In the genomic region with DNA sequence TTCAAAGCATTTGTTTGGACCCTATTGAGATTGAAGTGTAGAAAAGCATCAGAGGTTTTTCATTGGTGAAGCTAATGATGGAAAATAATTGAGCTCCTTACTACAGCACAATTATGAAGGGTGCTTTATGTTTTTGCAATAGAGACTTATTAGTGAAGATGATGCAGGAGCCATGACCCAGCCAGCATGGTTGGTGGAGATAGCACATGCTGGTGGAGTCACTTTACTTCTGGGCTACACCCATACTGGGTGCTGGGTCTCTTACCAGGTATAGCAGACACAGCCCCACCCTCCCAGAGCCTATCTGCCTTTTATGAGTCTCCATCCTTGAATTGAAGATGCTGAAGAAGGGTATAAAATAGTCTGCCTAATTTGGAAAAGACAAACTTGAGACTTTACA, we compare ENCODE assay signal across 29 cellular contexts. TPM values are rescaled to one million over a fixed set of nuclear protein-coding genes. Genes with fewer than 3 reads are reported as not detected.
DNase-seq lines count a peak whose midpoint lies in the region; ATAC-seq, FAIRE-seq and TF ChIP-seq lines count a peak whose summit lies in the region.
"Had no signal": no experiment of that assay in that cellular context is flagged by ENCODE, and none has a peak within 500 bp of the region (broad histone marks: within the 10 kb centered on the region; RNA-seq: fewer than 3 reads in every experiment).

No MANE protein-coding gene starts in this region.

- no peak for FAIRE-seq in HepG2 (lab: Jason Lieb, UNC)
- FAIRE-seq: GM12892, GM19239 had no signal

- H4K20me1 ChIP-seq in HepG2 (ENCODE audit: insufficient read depth, low read length) (peaks cover 75% of the 10 kb centered on the region), PC-3 (ENCODE audit: low read length) (peaks cover 65% of the 10 kb centered on the region)

- no peak for ATAC-seq in HepG2
- ATAC-seq in right lobe of liver: no peak
- ATAC-seq in PC-3: no peak
- ATAC-seq in HG03460 (IDR thresholded peaks at IDR 0.05; ENCODE audit: unreplicated experiment): no peak
- no peak for ATAC-seq in mucosa of descending colon

- DNase-seq in HepG2 (ENCODE audit: low spot score): no peak
- DNase-seq in right lobe of liver: no peak
- DNase-seq in PC-3: no peak
- DNase-seq in esophagus muscularis mucosa (ENCODE audit: extremely low spot score): peak; percentile 64
- no peak for DNase-seq in WERI-Rb-1
- DNase-seq in Ammon's horn (ENCODE audit: low spot score): no peak
- no peak for DNase-seq in mucosa of descending colon
- DNase-seq: AML-193, COR-L47, DMS79 treated with DMSO at 0.1 percent for 48 hours, GOT3, HCEC 1CT, NCI-H1417, NCI-H1694 treated with DMSO at 0.1 percent for 48 hours, NCI-H2081 treated with DMSO at 0.1 percent for 48 hours, NCI-H446, NCI-H526, PC-9, RPMI8226, SHP77, SW 1271 had no signal

- H3K9me3 ChIP-seq in HepG2 (ENCODE audit: low read length) (no peaks in the 10 kb centered on the region), right lobe of liver (no peaks in the 10 kb centered on the region), PC-3 (ENCODE audit: low read length) (no peaks in the 10 kb centered on the region), esophagus muscularis mucosa (no peaks in the 10 kb centered on the region), WERI-Rb-1 (ENCODE audit: severe bottlenecking) (no peaks in the 10 kb centered on the region), mucosa of descending colon (no peaks in the 10 kb centered on the region)

- intact Hi-C loops in HepG2 (cut with micrococcal nuclease; ENCODE audit: unreplicated experiment): no loop called here
- intact Hi-C loops in right lobe of liver (cut with DNase I): no loop called here
- intact Hi-C loops in PC-3 (cut with micrococcal nuclease): loop anchor here (10.0 kb wide), 1 partner anchor 406 kb away; the partner anchor contains the start of gene TMEM18
- intact Hi-C loops in esophagus muscularis mucosa (cut with DNase I): no loop called here
- intact Hi-C loops in mucosa of descending colon (cut with DNase I, micrococcal nuclease): no loop called here

- H3K27me3 ChIP-seq in HepG2 (ENCODE audit: control insufficient read depth in 1 of 2, insufficient read depth in 2 of 2, low read length in 2 of 2): peaks cover 0 to 5% of the 10 kb centered on the region in 2 experiments; a peak in 1 of 5 replicates
- no peaks in the 10 kb centered on the region for H3K27me3 ChIP-seq in right lobe of liver
- no peaks in the 10 kb centered on the region for H3K27me3 ChIP-seq in PC-3 (ENCODE audit: low read length)
- H3K27me3 ChIP-seq in esophagus muscularis mucosa: no peaks in the 10 kb centered on the region
- H3K27me3 ChIP-seq in WERI-Rb-1 (ENCODE audit: insufficient read depth, low read depth, severe bottlenecking): no peaks in the 10 kb centered on the region

- H3K27ac ChIP-seq in HepG2 (ENCODE audit: extremely low read length, insufficient read depth, low read length): no peak overlapping the region
- no peak overlapping the region for H3K27ac ChIP-seq in right lobe of liver
- no peak overlapping the region for H3K27ac ChIP-seq in PC-3 (ENCODE audit: low read length)
- no peak overlapping the region for H3K27ac ChIP-seq in esophagus muscularis mucosa (replicated peaks in 1 of 4)
- H3K27ac ChIP-seq in WERI-Rb-1: no peak overlapping the region
- H3K27ac ChIP-seq: PC-9 had no signal

- H3F3A ChIP-seq in PC-3 (ENCODE audit: low read length, unreplicated experiment): no peaks in the 10 kb centered on the region

- H3K79me2 ChIP-seq in HepG2 (ENCODE audit: insufficient read depth, low read length) (peaks cover 86% of the 10 kb centered on the region), PC-3 (ENCODE audit: low read length) (peaks cover 95% of the 10 kb centered on the region)

- TF ChIP-seq POLR2A in HepG2 (IDR thresholded peaks at IDR 0.05; ENCODE audit: insufficient read depth in 1 of 2, low read depth in 2 of 2, low read length in 2 of 2) (peak in 1 of 2 experiments; percentile 34; a peak in 1 of 4 replicates), right lobe of liver (IDR thresholded peaks at IDR 0.05) (no peak), esophagus muscularis mucosa (IDR thresholded peaks at IDR 0.05; ENCODE audit: low read depth) (no peak)

- in situ Hi-C loops in HepG2 (cut with HindIII; ENCODE audit: extremely low pct_ligation_motif_present, low pct_unique_long_range_greater_than_20kb): loop anchor here (5.0 kb wide), 1 partner anchor 91 kb away; no protein-coding TSS in a partner anchor

- TF ChIP-seq CTCF in HepG2 (CRISPR knock-in tag; IDR thresholded peaks at IDR 0.05) (no peak), right lobe of liver (IDR thresholded peaks at IDR 0.05) (no peak), PC-3 (conservative IDR thresholded peaks at IDR 0.05; ENCODE audit: low read depth, low read length) (no peak), esophagus muscularis mucosa (IDR thresholded peaks at IDR 0.05) (no peak), WERI-Rb-1 (IDR thresholded peaks at IDR 0.05; ENCODE audit: low read depth, low read length) (no peak), mucosa of descending colon (IDR thresholded peaks at IDR 0.05) (no peak)

- no peak overlapping the region; a peak in 2 of 6 replicates for H3K4me3 ChIP-seq in HepG2 (replicated peaks in 1 of 3; ENCODE audit: insufficient read depth in 1 of 3, low read depth in 2 of 3, low read length in 3 of 3)
- no peak overlapping the region for H3K4me3 ChIP-seq in right lobe of liver
- H3K4me3 ChIP-seq in PC-3 (ENCODE audit: low read length): no peak overlapping the region
- H3K4me3 ChIP-seq in esophagus muscularis mucosa: no peak overlapping the region
- H3K4me3 ChIP-seq in WERI-Rb-1 (ENCODE audit: low read depth, low read length): no peak overlapping the region
- H3K4me3 ChIP-seq in mucosa of descending colon: no peak overlapping the region
- H3K4me3 ChIP-seq: PC-9 had no signal

- no peak for TF ChIP-seq RAD21 in HepG2 (CRISPR knock-in tag; IDR thresholded peaks at IDR 0.05)

- BruUV-seq in HepG2 (replicated peaks; lab: Mats Ljungman, UMichigan): no TSS peak
- no TSS peak for BruUV-seq in PC-3 (replicated peaks; lab: Mats Ljungman, UMichigan)

- TF ChIP-seq EP300 in HepG2 (IDR thresholded peaks at IDR 0.05; ENCODE audit: low read depth in 2 of 2, low read length in 2 of 2) (no peak), HepG2 (CRISPR knock-in tag; IDR thresholded peaks at IDR 0.05; ENCODE audit: borderline replicate concordance) (no peak), esophagus muscularis mucosa (IDR thresholded peaks at IDR 0.05) (no peak)

- H2AFZ ChIP-seq in HepG2 (ENCODE audit: low read length) (no peak overlapping the region), PC-3 (ENCODE audit: low read length) (no peak overlapping the region)
- H2AFZ ChIP-seq: PC-9 had no signal

- peaks cover 13 to 41% of the 10 kb centered on the region in 2 experiments for H3K36me3 ChIP-seq in HepG2 (replicated peaks in 1 of 2; ENCODE audit: control insufficient read depth in 1 of 2, insufficient read depth in 2 of 2, low read length in 2 of 2)
- H3K36me3 ChIP-seq in right lobe of liver: no peaks in the 10 kb centered on the region
- H3K36me3 ChIP-seq in PC-3 (ENCODE audit: low read depth, low read length): peaks cover 19% of the 10 kb centered on the region; the same call in 1 of the 2 replicates
- peaks cover 0 to 17% (median 14%) of the 10 kb centered on the region in 4 donors for H3K36me3 ChIP-seq in esophagus muscularis mucosa
- peaks cover 46% of the 10 kb centered on the region for H3K36me3 ChIP-seq in WERI-Rb-1
- no peaks in the 10 kb centered on the region for H3K36me3 ChIP-seq in mucosa of descending colon (ENCODE audit: low read depth)

- POLR2A ChIA-PET in HepG2 (lab: Yijun Ruan, JAX) (no interaction called here), PC-3 (lab: Charles Lee; ENCODE audit: unreplicated experiment) (interaction anchor here (0.6 kb wide), 1 partner anchor 21 kb away, joined by 6 read pairs; no protein-coding TSS in a partner anchor)

- H3K4me2 ChIP-seq in HepG2 (ENCODE audit: low read depth, low read length) (peak overlapping the region; percentile 92), PC-3 (ENCODE audit: low read length) (peak overlapping the region; percentile 10; the same call in 1 of the 2 replicates)

- H3K9ac ChIP-seq in HepG2 (ENCODE audit: insufficient read depth, low read depth, low read length): no peak overlapping the region
- no peak overlapping the region for H3K9ac ChIP-seq in PC-3 (ENCODE audit: low read length)

- H3K4me1 ChIP-seq in HepG2 (ENCODE audit: insufficient read depth, low read length) (peaks cover 79% of the 10 kb centered on the region), right lobe of liver (peaks cover 0 to 11% (median 9%) of the 10 kb centered on the region in 4 donors), PC-3 (ENCODE audit: insufficient read depth, low read length) (peaks cover 14% of the 10 kb centered on the region), esophagus muscularis mucosa (peaks cover 20 to 42% (median 38%) of the 10 kb centered on the region in 4 donors), mucosa of descending colon (ENCODE audit: low read depth) (peaks cover 15% of the 10 kb centered on the region)

- CTCF ChIA-PET in HepG2 (lab: Yijun Ruan, JAX; ENCODE audit: low intra/inter-chr PET ratio, low total read pairs) (no interaction called here), PC-3 (lab: Charles Lee) (no interaction called here)

- H3K9me2 ChIP-seq in PC-3 (replicated peaks; ENCODE audit: low read length): no peaks in the 10 kb centered on the region

RNA-seq across cellular contexts. Expression of gene ACP1, which starts 3.6 kb away (rescaled TPM):
- 246 and 290 TPM in 2 replicates for total RNA-seq in HepG2 (2016; rRNA removed; fragmentation: Illumina TruSeq; extraction: Trizol)
- 198 and 234 TPM in 2 replicates for total RNA-seq in HepG2 (2016; cell fraction: cytosol; rRNA removed; fragmentation: Illumina TruSeq; extraction: Trizol; ENCODE audit: low read depth)
- 252 and 306 TPM in 2 replicates for total RNA-seq in HepG2 (2016; cell fraction: insoluble cytoplasmic fraction; rRNA removed; fragmentation: Illumina TruSeq; extraction: Trizol)
- 319 and 324 TPM in 2 replicates for total RNA-seq in HepG2 (2016; cell fraction: membrane; rRNA removed; fragmentation: Illumina TruSeq; extraction: Trizol)
- 159 and 173 TPM in 2 replicates for total RNA-seq in HepG2 (2016; cell fraction: nucleus; rRNA removed; fragmentation: Illumina TruSeq; extraction: Trizol)
- 280 and 348 TPM in 2 replicates for polyA plus RNA-seq in HepG2 (2011; rRNA removed)
- 192 and 226 TPM in 2 replicates for polyA plus RNA-seq in HepG2 (2011; cell fraction: cytosol; rRNA removed)
- polyA plus RNA-seq in HepG2 (2011; cell fraction: nucleus; rRNA removed): 139 and 154 TPM in 2 replicates
- polyA plus RNA-seq in HepG2 (2012): 301 and 382 TPM in 2 replicates
- 328 and 393 TPM in 2 replicates for polyA plus RNA-seq in HepG2 (2016; cell fraction: cytosol; fragmentation: Illumina TruSeq; extraction: Trizol; ENCODE audit: low read depth)
- 381 and 406 TPM in 2 replicates for polyA plus RNA-seq in HepG2 (2016; cell fraction: insoluble cytoplasmic fraction; fragmentation: Illumina TruSeq; extraction: Trizol; ENCODE audit: low read depth)
- polyA plus RNA-seq in HepG2 (2016; cell fraction: membrane; fragmentation: Illumina TruSeq; extraction: Trizol; ENCODE audit: low read depth): 353 and 372 TPM in 2 replicates
- 287 and 295 TPM in 2 replicates for polyA plus RNA-seq in HepG2 (2016; cell fraction: nucleus; fragmentation: Illumina TruSeq; extraction: Trizol; ENCODE audit: insufficient read depth, low read depth)
- 137 and 198 TPM in 2 replicates for polyA minus RNA-seq in HepG2 (2011; rRNA and poly(A)+ RNA removed; ENCODE audit: low replicate concordance)
- 154 and 160 TPM in 2 replicates for polyA minus RNA-seq in HepG2 (2011; cell fraction: cytosol; rRNA and poly(A)+ RNA removed)
- polyA minus RNA-seq in HepG2 (2011; cell fraction: nucleus; rRNA and poly(A)+ RNA removed): 316 and 328 TPM in 2 replicates
- total RNA-seq in right lobe of liver: 10 to 100 TPM; 52.1 to 72.1 (median 60.3) TPM
- total RNA-seq in PC-3 (2014; rRNA removed): 109 and 149 TPM in 2 replicates
- total RNA-seq in esophagus muscularis mucosa: 10 to 100 TPM; 54.0 to 81.5 (median 73.8) TPM
- total RNA-seq in mucosa of descending colon: 10 to 100 TPM; 61.9 to 87.3 (median 72.1) TPM

RNA-seq across cellular contexts. Expression of gene SH3YL1, which starts 4.5 kb away (rescaled TPM):
- total RNA-seq in HepG2 (2016; rRNA removed; fragmentation: Illumina TruSeq; extraction: Trizol) (8.8 and 13.0 TPM in 2 replicates), right lobe of liver (10 to 100 TPM in 2 of 6 experiments, 1 to 10 TPM in 4; 5.9 to 23.0 (median 8.7) TPM), PC-3 (2014; rRNA removed) (28.6 and 29.1 TPM in 2 replicates), esophagus muscularis mucosa (10 to 100 TPM; 15.7 to 20.3 (median 18.2) TPM), mucosa of descending colon (100 to 1,000 TPM in 1 of 3 donors, 10 to 100 TPM in 2; 49.5 to 102 (median 92.3) TPM)
- 4.1 and 4.9 TPM in 2 replicates for total RNA-seq in HepG2 (2016; cell fraction: cytosol; rRNA removed; fragmentation: Illumina TruSeq; extraction: Trizol; ENCODE audit: low read depth)
- 8.7 and 10.6 TPM in 2 replicates for total RNA-seq in HepG2 (2016; cell fraction: insoluble cytoplasmic fraction; rRNA removed; fragmentation: Illumina TruSeq; extraction: Trizol)
- 6.5 and 8.7 TPM in 2 replicates for total RNA-seq in HepG2 (2016; cell fraction: membrane; rRNA removed; fragmentation: Illumina TruSeq; extraction: Trizol)
- 19.0 and 22.6 TPM in 2 replicates for total RNA-seq in HepG2 (2016; cell fraction: nucleus; rRNA removed; fragmentation: Illumina TruSeq; extraction: Trizol)
- polyA plus RNA-seq in HepG2 (2011; rRNA removed): 38.1 and 48.2 TPM in 2 replicates
- polyA plus RNA-seq in HepG2 (2011; cell fraction: cytosol; rRNA removed): 22.1 and 28.8 TPM in 2 replicates
- 105 and 110 TPM in 2 replicates for polyA plus RNA-seq in HepG2 (2011; cell fraction: nucleus; rRNA removed)
- polyA plus RNA-seq in HepG2 (2012): 34.7 and 61.3 TPM in 2 replicates
- 3.9 and 4.4 TPM in 2 replicates for polyA plus RNA-seq in HepG2 (2016; cell fraction: cytosol; fragmentation: Illumina TruSeq; extraction: Trizol; ENCODE audit: low read depth)
- polyA plus RNA-seq in HepG2 (2016; cell fraction: insoluble cytoplasmic fraction; fragmentation: Illumina TruSeq; extraction: Trizol; ENCODE audit: low read depth): 12.2 TPM in 2 replicates
- polyA plus RNA-seq in HepG2 (2016; cell fraction: membrane; fragmentation: Illumina TruSeq; extraction: Trizol; ENCODE audit: low read depth): 6.9 and 8.4 TPM in 2 replicates
- 34.5 and 42.6 TPM in 2 replicates for polyA plus RNA-seq in HepG2 (2016; cell fraction: nucleus; fragmentation: Illumina TruSeq; extraction: Trizol; ENCODE audit: insufficient read depth, low read depth)
- 8.2 and 18.1 TPM in 2 replicates for polyA minus RNA-seq in HepG2 (2011; rRNA and poly(A)+ RNA removed; ENCODE audit: low replicate concordance)
- 10.2 and 13.8 TPM in 2 replicates for polyA minus RNA-seq in HepG2 (2011; cell fraction: cytosol; rRNA and poly(A)+ RNA removed)
- 143 and 147 TPM in 2 replicates for polyA minus RNA-seq in HepG2 (2011; cell fraction: nucleus; rRNA and poly(A)+ RNA removed)

RNA-seq across cellular contexts. Expression of gene ALKAL2, which starts 19.6 kb away (rescaled TPM):
- 0.22 TPM in 1 of 2 replicates, not detected in the other for total RNA-seq in HepG2 (2016; rRNA removed; fragmentation: Illumina TruSeq; extraction: Trizol)
- not detected in 2 replicates for total RNA-seq in HepG2 (2016; cell fraction: cytosol; rRNA removed; fragmentation: Illumina TruSeq; extraction: Trizol; ENCODE audit: low read depth)
- total RNA-seq in HepG2 (2016; cell fraction: insoluble cytoplasmic fraction; rRNA removed; fragmentation: Illumina TruSeq; extraction: Trizol): 0.22 TPM in 1 of 2 replicates, not detected in the other
- 0.77 and 0.93 TPM in 2 replicates for total RNA-seq in HepG2 (2016; cell fraction: membrane; rRNA removed; fragmentation: Illumina TruSeq; extraction: Trizol)
- not detected in 2 replicates for total RNA-seq in HepG2 (2016; cell fraction: nucleus; rRNA removed; fragmentation: Illumina TruSeq; extraction: Trizol)
- polyA plus RNA-seq in HepG2 (2011; rRNA removed): 1.7 and 2.9 TPM in 2 replicates
- polyA plus RNA-seq in HepG2 (2011; cell fraction: cytosol; rRNA removed): 0.89 and 1.5 TPM in 2 replicates
- 0.82 and 1.1 TPM in 2 replicates for polyA plus RNA-seq in HepG2 (2011; cell fraction: nucleus; rRNA removed)
- polyA plus RNA-seq in HepG2 (2012): 1.5 and 2.3 TPM in 2 replicates
- 0.12 and 0.19 TPM in 2 replicates for polyA plus RNA-seq in HepG2 (2016; cell fraction: cytosol; fragmentation: Illumina TruSeq; extraction: Trizol; ENCODE audit: low read depth)
- polyA plus RNA-seq in HepG2 (2016; cell fraction: insoluble cytoplasmic fraction; fragmentation: Illumina TruSeq; extraction: Trizol; ENCODE audit: low read depth): 0.35 TPM in 1 of 2 replicates, not detected in the other
- polyA plus RNA-seq in HepG2 (2016; cell fraction: membrane; fragmentation: Illumina TruSeq; extraction: Trizol; ENCODE audit: low read depth): 0.22 and 0.45 TPM in 2 replicates
- 0.72 and 1.0 TPM in 2 replicates for polyA plus RNA-seq in HepG2 (2016; cell fraction: nucleus; fragmentation: Illumina TruSeq; extraction: Trizol; ENCODE audit: insufficient read depth, low read depth)
- not detected in 2 replicates for polyA minus RNA-seq in HepG2 (2011; rRNA and poly(A)+ RNA removed; ENCODE audit: low replicate concordance)
- polyA minus RNA-seq in HepG2 (2011; cell fraction: cytosol; rRNA and poly(A)+ RNA removed): 0.59 TPM in 1 of 2 replicates, not detected in the other
- polyA minus RNA-seq in HepG2 (2011; cell fraction: nucleus; rRNA and poly(A)+ RNA removed): 1.4 and 1.5 TPM in 2 replicates
- 1 to 10 TPM in 4 of 6 experiments, under 1 TPM in 2; 0.49 to 2.9 (median 1.0) TPM for total RNA-seq in right lobe of liver
- total RNA-seq in PC-3 (2014; rRNA removed): 3.6 TPM in 1 of 2 replicates, not detected in the other
- 10 to 100 TPM in 1 of 4 donors, 1 to 10 TPM in 2, not detected in 1; 1.7 to 11.9 (median 2.3) TPM for total RNA-seq in esophagus muscularis mucosa
- total RNA-seq in mucosa of descending colon: 1 to 10 TPM; 2.2 to 3.5 (median 3.0) TPM
- total RNA-seq: A172, G401, HT1080, MCF 10A, PC-9 had no signal
- polyA plus RNA-seq: AG04450 had no signal
